ENCODE assay signal across 26 cellular contexts in genomic region chr6:133571681-133572080, GRCh38.
"Had no signal": no experiment of that assay in that cellular context is flagged by ENCODE, and none has a peak within 500 bp of the region (broad histone marks: within the 10 kb centered on the region; RNA-seq: fewer than 3 reads in every experiment).

No MANE protein-coding gene starts in this region.

- H3K4me1 ChIP-seq: Peyer's patch, SJCRH30 had no signal

- DNase-seq: activated B cell treated with CpG ODN at 0.5 μM for 24 hours; activated CD4-positive, alpha-beta T cell treated with anti-CD3 and anti-CD28 coated beads for 1 hour; activated CD4-positive, alpha-beta T cell treated with anti-CD3 and anti-CD28 coated beads, Interleukin-2, amount 10 ng/mL, durations not matched to agents 24 days and 14 days; activated CD4-positive, alpha-beta T cell treated with anti-CD3 and anti-CD28 coated beads, Interleukin-2, amount 50 U/mL, for 48 hours; activated CD8-positive, alpha-beta memory T cell treated with anti-CD3 and anti-CD28 coated beads, Interleukin-2, amount 10 ng/mL, durations not matched to agents 7 days and 5 days; activated effector memory CD4-positive, alpha-beta T cell treated with Interleukin-2 at 50 U/mL for 16 hours; activated naive CD4-positive, alpha-beta T cell; activated T-cell treated with anti-CD3 and anti-CD28 coated beads, Interleukin-2, amount 50 U/mL, for 24 hours; amniotic stem cell; MM.1S; NCI-H1105; NCI-H1436; NCI-H1694 treated with DMSO at 0.1 percent for 48 hours; NCI-H2029 treated with DMSO at 0.1 percent for 48 hours; NCI-H345; NCI-H510A; NCI-H526 treated with DMSO at 0.1 percent for 48 hours; NCI-H82; Peyer's patch; Right ventricle myocardium superior; SJCRH30; SW 1271 had no signal

- ATAC-seq: activated CD8-positive, alpha-beta memory T cell treated with anti-CD3 and anti-CD28 coated beads, Interleukin-2, amount 10 ng/mL, durations not matched to agents 7 days and 5 days; SK-N-SH treated with all-trans-retinoic acid at 6 μM for 48 hours had no signal

- FAIRE-seq: astrocyte had no signal

- H3K27me3 ChIP-seq: Peyer's patch, SJCRH30 had no signal

- H3K9me3 ChIP-seq: Peyer's patch, SJCRH30 had no signal

- H3K27ac ChIP-seq: cardiac muscle cell, Peyer's patch, RWPE1, SJCRH30 had no signal

- H3K4me3 ChIP-seq: cardiac muscle cell, Peyer's patch, SJCRH30 had no signal

- H3K36me3 ChIP-seq: cardiac muscle cell, Peyer's patch, SJCRH30 had no signal
